ENCODE assay signal across 13 cellular contexts in the genomic region with DNA sequence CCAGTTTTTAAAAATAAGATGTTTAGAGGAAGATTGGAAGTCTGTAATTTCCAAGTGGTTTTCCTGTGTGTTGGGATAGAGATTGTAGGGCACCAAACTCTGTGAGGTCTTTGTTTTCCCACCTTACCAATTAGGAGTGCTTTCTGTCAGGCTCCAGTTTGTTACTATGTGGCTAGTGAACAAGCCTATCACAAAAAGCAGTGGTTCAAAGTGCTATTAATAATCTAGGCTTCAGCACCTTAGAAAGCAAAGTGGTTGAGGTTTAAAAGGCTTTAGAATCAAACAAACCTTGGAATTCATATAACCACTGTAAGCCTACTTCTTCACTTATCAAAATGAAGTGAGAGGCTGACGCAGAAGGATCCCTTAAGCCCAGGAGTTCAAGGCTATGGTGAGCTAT.
"Had no signal": no experiment of that assay in that cellular context is flagged by ENCODE, and none has a peak within 500 bp of the region (broad histone marks: within the 10 kb centered on the region; RNA-seq: fewer than 3 reads in every experiment).

No MANE protein-coding gene starts in this region.

- H3K4me3 Mint-ChIP-seq: immature natural killer cell, naive B cell, nephron, type B pancreatic cell had no signal

- H3K27me3 Mint-ChIP-seq: naive B cell, type B pancreatic cell had no signal

- H3K27ac Mint-ChIP-seq: immature natural killer cell, nephron, type B pancreatic cell had no signal

- DNase-seq: effector memory CD4-positive, alpha-beta T cell; immature natural killer cell; mesendoderm; naive B cell; sigmoid colon; small intestine; stimulated activated CD4-positive, alpha-beta T cell treated with anti-CD3 and anti-CD28 coated beads, Interleukin-2, amount 100 ng/mL, for 48 hours; stimulated activated naive CD4-positive, alpha-beta T cell treated with Interleukin-2 at 50 U/mL for 16 hours; thyroid gland; uterus had no signal

- H3K9me3 Mint-ChIP-seq: immature natural killer cell, naive B cell, nephron, type B pancreatic cell had no signal

- H3K4me1 ChIP-seq: sigmoid colon, uterus had no signal

- H3K27me3 ChIP-seq: esophagus muscularis mucosa, sigmoid colon, thyroid gland, uterus had no signal

- H3K36me3 ChIP-seq: uterus had no signal

- H3K9me3 ChIP-seq: esophagus muscularis mucosa, sigmoid colon, thyroid gland, uterus had no signal

- H3K4me1 Mint-ChIP-seq: immature natural killer cell, nephron had no signal

- H3K4me3 ChIP-seq: esophagus muscularis mucosa, sigmoid colon, thyroid gland, uterus had no signal

- H3K27ac ChIP-seq: esophagus muscularis mucosa, sigmoid colon, thyroid gland, uterus had no signal
